In the genomic region with DNA sequence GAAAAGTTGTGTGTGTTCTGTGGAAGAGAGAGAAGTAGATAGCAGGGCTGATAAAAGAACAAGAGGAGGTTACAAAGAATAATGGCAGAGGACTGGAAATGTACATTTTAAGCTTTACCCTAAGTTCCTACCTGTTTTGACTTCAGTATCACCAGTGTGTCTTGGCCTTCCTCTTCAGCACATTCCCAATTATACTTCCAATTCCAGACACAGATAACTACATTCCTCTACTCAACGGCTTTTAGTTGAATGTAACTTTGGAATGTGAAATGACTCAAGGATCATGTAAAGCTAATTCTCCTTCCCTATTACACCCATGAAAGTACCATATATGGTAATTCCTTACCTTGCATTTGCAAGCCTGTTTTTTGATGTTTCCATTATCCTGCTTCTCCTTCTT, we compare ENCODE assay signal across 15 cellular contexts. TPM values are rescaled to one million over a fixed set of nuclear protein-coding genes. Genes with fewer than 3 reads are reported as not detected.
DNase-seq lines count a peak whose midpoint lies in the region; TF ChIP-seq lines count a peak whose summit lies in the region.
"Had no signal": no experiment of that assay in that cellular context is flagged by ENCODE, and none has a peak within 500 bp of the region (broad histone marks: within the 10 kb centered on the region; RNA-seq: fewer than 3 reads in every experiment).

No MANE protein-coding gene starts in this region.

- no peaks in the 10 kb centered on the region for H3K9me3 ChIP-seq in skeletal muscle satellite cell (replicated peaks; ENCODE audit: low read length)

- peak overlapping the region; percentile 57 for H3K4me2 ChIP-seq in skeletal muscle satellite cell (ENCODE audit: low read length)

- no peak for TF ChIP-seq CTCF in fibroblast of the aortic adventitia (IDR thresholded peaks at IDR 0.05; ENCODE audit: insufficient read depth, low read length)

- H3K36me3 ChIP-seq in skeletal muscle satellite cell (ENCODE audit: insufficient read depth, low read length), result peaks cover 43% of the 10 kb centered on the region

- H3K4me1 ChIP-seq in skeletal muscle satellite cell (ENCODE audit: control insufficient read depth, insufficient read depth, low read length), result peaks cover 42% of the 10 kb centered on the region

- peak overlapping the region; percentile 6 for H3K9ac ChIP-seq in skeletal muscle satellite cell (ENCODE audit: low read depth, low read length)

- peak; percentile 86 for DNase-seq in HCEC 1CT
- peak; percentile 83 for DNase-seq in amniotic epithelial cell (ENCODE audit: low read depth)
- peak; percentile 79 for DNase-seq in fibroblast of the aortic adventitia (ENCODE audit: low read depth)
- no peak for DNase-seq in activated naive CD4-positive, alpha-beta T cell treated with anti-CD3 and anti-CD28 coated beads, Interleukin-2, amount 50 U/mL, for 16 hours
- no peak for DNase-seq in activated T-cell treated with anti-CD3 and anti-CD28 coated beads, Interleukin-2, amount 50 U/mL, for 1 hour
- DNase-seq in inferior parietal cortex (ENCODE audit: extremely low spot score), result no peak
- DNase-seq: activated CD8-positive, alpha-beta T cell treated with anti-CD3 and anti-CD28 coated beads for 36 hours; CD8-positive, alpha-beta memory T cell; effector CD8-positive, alpha-beta T cell; GF-D8; glutamatergic neuron; left cardiac atrium; NCI-H1048 had no signal

- H3K4me3 ChIP-seq in fibroblast of the aortic adventitia (ENCODE audit: low read depth, low read length) (no peak overlapping the region), skeletal muscle satellite cell (ENCODE audit: low read length) (peak overlapping the region; percentile 16)

- H3K27me3 ChIP-seq in skeletal muscle satellite cell (ENCODE audit: control insufficient read depth, insufficient read depth, low read length), result no peaks in the 10 kb centered on the region

RNA-seq across cellular contexts. Expression of gene MGST1, which starts 5.0 kb away (rescaled TPM):
- 203 and 229 TPM in 2 replicates for total RNA-seq in fibroblast of the aortic adventitia (ENCODE audit: low replicate concordance)
- total RNA-seq in skeletal muscle satellite cell (2012; rRNA removed), result 253 and 258 TPM in 2 replicates
- total RNA-seq: activated CD8-positive, alpha-beta T cell treated with anti-CD3 and anti-CD28 coated beads for 36 hours; activated T-helper 17 cell treated with anti-CD3 and anti-CD28 coated beads, Interleukin-2, amount 50 U/mL, for 72 hours had no signal

Comparison
In these comparisons a context has a peak if more than half of its experiments do, and no peak if none do; other contexts are left out.
1. DNase-seq: peak in HCEC 1CT (single experiment), amniotic epithelial cell (single experiment) and fibroblast of the aortic adventitia (single experiment); none in activated naive CD4-positive, alpha-beta T cell treated with anti-CD3 and anti-CD28 coated beads, Interleukin-2, amount 50 U/mL, for 16 hours (single experiment), activated T-cell treated with anti-CD3 and anti-CD28 coated beads, Interleukin-2, amount 50 U/mL, for 1 hour (single experiment) and inferior parietal cortex (single experiment).